ENCODE assay signal across 25 cellular contexts in genomic region chr16:19672378-19672777, GRCh38. TPM values are rescaled to one million over a fixed set of nuclear protein-coding genes. Genes with fewer than 3 reads are reported as not detected.
"Had no signal": no experiment of that assay in that cellular context is flagged by ENCODE, and none has a peak within 500 bp of the region (broad histone marks: within the 10 kb centered on the region; RNA-seq: fewer than 3 reads in every experiment).

No MANE protein-coding gene starts in this region.

- H3K9me3 Mint-ChIP-seq: immature natural killer cell; naive thymus-derived CD4-positive, alpha-beta T cell; neural crest cell; stimulated activated naive B cell treated with anti-CD40 and anti-IgM and Interleukin-4, amounts not matched to agents 10 μg/mL and 1 μg/mL and 100 μg/mL, for 72 hours; T-helper 1 cell treated with Interleukin-12 subunit alpha and Interleukin-12 subunit beta and Interleukin-4 antibody, amounts not matched to agents 30 μg/mL and 1 μg/mL, for 36 hours; WTC11 had no signal

- H3K27ac ChIP-seq: ascending aorta, hepatocyte, left lung, transverse colon had no signal

- H3K9me3 ChIP-seq: ascending aorta, left lung, transverse colon had no signal

- H3K4me1 Mint-ChIP-seq: immature natural killer cell; neural crest cell; stimulated activated naive B cell treated with anti-CD40 and anti-IgM and Interleukin-4, amounts not matched to agents 10 μg/mL and 1 μg/mL and 100 μg/mL, for 72 hours; WTC11 had no signal

- H3K4me3 Mint-ChIP-seq: immature natural killer cell; naive thymus-derived CD4-positive, alpha-beta T cell; neural crest cell; stimulated activated naive B cell treated with anti-CD40 and anti-IgM and Interleukin-4, amounts not matched to agents 10 μg/mL and 1 μg/mL and 100 μg/mL, for 72 hours; T-helper 1 cell treated with Interleukin-12 subunit alpha and Interleukin-12 subunit beta and Interleukin-4 antibody, amounts not matched to agents 30 μg/mL and 1 μg/mL, for 36 hours; WTC11 had no signal

- H3K27me3 ChIP-seq: ascending aorta, hepatocyte, left lung, transverse colon had no signal

- DNase-seq: activated CD8-positive, alpha-beta memory T cell treated with anti-CD3 and anti-CD28 coated beads, Interleukin-2, amount 50 U/mL, for 48 hours; activated effector memory CD4-positive, alpha-beta T cell treated with Interleukin-2 at 50 U/mL for 16 hours; activated naive CD4-positive, alpha-beta T cell treated with anti-CD3 and anti-CD28 coated beads, Interleukin-2, amount 50 U/mL, for 16 hours; activated T-cell treated with anti-CD3 and anti-CD28 coated beads, Interleukin-2, amount 50 U/mL, for 48 hours; dermis blood vessel endothelial cell; effector CD8-positive, alpha-beta T cell; erythroblast; glutamatergic neuron; immature natural killer cell; kidney glomerular epithelial cell; left lung; naive thymus-derived CD4-positive, alpha-beta T cell; stimulated activated CD4-positive, alpha-beta T cell treated with anti-CD3 and anti-CD28 coated beads, Interleukin-15, amount 100 ng/mL, for 24 hours; stimulated activated CD8-positive, alpha-beta memory T cell treated with anti-CD3 and anti-CD28 coated beads, Interleukin-4, amount 100 ng/mL, for 48 hours; stimulated activated naive B cell treated with anti-CD40 and anti-IgM and Interleukin-4, amounts not matched to agents 10 μg/mL and 1 μg/mL and 100 μg/mL, for 72 hours; T1000; transverse colon had no signal

- H3K27me3 Mint-ChIP-seq: naive thymus-derived CD4-positive, alpha-beta T cell; stimulated activated naive B cell treated with anti-CD40 and anti-IgM and Interleukin-4, amounts not matched to agents 10 μg/mL and 1 μg/mL and 100 μg/mL, for 72 hours had no signal

- H3K27ac Mint-ChIP-seq: immature natural killer cell; stimulated activated naive B cell treated with anti-CD40 and anti-IgM and Interleukin-4, amounts not matched to agents 10 μg/mL and 1 μg/mL and 100 μg/mL, for 72 hours; T-helper 1 cell treated with Interleukin-12 subunit alpha and Interleukin-12 subunit beta and Interleukin-4 antibody, amounts not matched to agents 30 μg/mL and 1 μg/mL, for 36 hours; WTC11 had no signal

- H3K4me1 ChIP-seq: ascending aorta, left lung, transverse colon had no signal

- ATAC-seq: left lung; naive thymus-derived CD4-positive, alpha-beta T cell; sciatic nerve; stimulated activated naive B cell treated with anti-CD40 and anti-IgM and Interleukin-4, amounts not matched to agents 10 μg/mL and 1 μg/mL and 100 μg/mL, for 72 hours; WTC11 had no signal

- H3K4me3 ChIP-seq: ascending aorta, hepatocyte, left lung, lung, smooth muscle cell, transverse colon had no signal

RNA-seq across cellular contexts. Expression of gene IQCK, which starts 45.7 kb away (rescaled TPM):
- total RNA-seq: ascending aorta had no signal
